Comparison of ENCODE assay signal across 28 cellular contexts in genomic region chr19:18803550-18804138, GRCh38. TPM values are rescaled to one million over a fixed set of nuclear protein-coding genes. Genes with fewer than 3 reads are reported as not detected.
"Had no signal": no experiment of that assay in that cellular context is flagged by ENCODE, and none has a peak within 500 bp of the region (broad histone marks: within the 10 kb centered on the region; RNA-seq: fewer than 3 reads in every experiment).

No MANE protein-coding gene starts in this region.

- H3K4me1 ChIP-seq: colonic mucosa, psoas muscle, spleen had no signal

- ATAC-seq: esophagus mucosa; gastrocnemius medialis; left lobe of liver; mucosa of descending colon; natural killer cell treated with Interleukin-12 subunit alpha and Interleukin-12 subunit beta and Interleukin-15 and Interleukin-18, amount 100 ng/mL, for 72 hours; psoas muscle; right cardiac atrium; stimulated activated naive B cell treated with anti-CD40 and anti-IgM and Interleukin-4, amounts not matched to agents 10 μg/mL and 1 μg/mL and 100 μg/mL, for 72 hours had no signal

- H3K27ac ChIP-seq: colonic mucosa, epithelial cell of prostate, gastrocnemius medialis, hepatocyte, neutrophil, psoas muscle, skin epidermis, spleen, thoracic aorta, tibial nerve, upper lobe of left lung had no signal

- DNase-seq: colonic mucosa; effector CD8-positive, alpha-beta T cell; endodermal cell; foreskin fibroblast; gastrocnemius medialis; head of caudate nucleus; kidney; mesenchymal stem cell; mucosa of descending colon; naive B cell; psoas muscle; spleen; stimulated activated naive B cell treated with anti-CD40 and anti-IgM and Interleukin-4, amounts not matched to agents 10 μg/mL and 1 μg/mL and 100 μg/mL, for 72 hours; upper lobe of left lung had no signal

- H2AFZ ChIP-seq: hepatocyte had no signal

- H3K4me3 ChIP-seq: colonic mucosa, gastrocnemius medialis, hepatocyte, mucosa of descending colon, psoas muscle, skin epidermis, spleen, thoracic aorta, tibial nerve, upper lobe of left lung had no signal

- H3K9me3 ChIP-seq: colonic mucosa, gastrocnemius medialis, mucosa of descending colon, neutrophil, psoas muscle, spleen, thoracic aorta, tibial nerve, upper lobe of left lung had no signal

- H3K4me2 ChIP-seq: hepatocyte had no signal

- H3K27me3 ChIP-seq: colonic mucosa had no signal

- H3K79me2 ChIP-seq: hepatocyte had no signal

- FAIRE-seq: kidney, urothelium cell line had no signal

- H3K36me3 ChIP-seq: colonic mucosa, gastrocnemius medialis, neutrophil, spleen, thoracic aorta, tibial nerve, upper lobe of left lung had no signal

RNA-seq across cellular contexts. Expression of gene COMP, which starts 12.5 kb away (rescaled TPM):
- total RNA-seq: endodermal cell; glomerular endothelial cell; left lobe of liver; lung microvascular endothelial cell; natural killer cell treated with Interleukin-12 subunit alpha and Interleukin-12 subunit beta and Interleukin-15 and Interleukin-18, amount 100 ng/mL, for 72 hours; neural crest cell; spleen had no signal
